8 cellular contexts compared by ENCODE assay signal in genomic region chr18:11955299-11956029, GRCh38. TPM values are rescaled to one million over a fixed set of nuclear protein-coding genes. Genes with fewer than 3 reads are reported as not detected.
DNase-seq lines count a peak whose midpoint lies in the region; ATAC-seq and TF ChIP-seq lines count a peak whose summit lies in the region.

No MANE protein-coding gene starts in this region.

- 0% methylated on average over 5 of the region's 8 CpGs for WGBS in mesenchymal stem cell

- no peak for TF ChIP-seq CTCF in AG09309 (IDR thresholded peaks at IDR 0.05; ENCODE audit: control insufficient read depth, insufficient read depth, low read depth, low read length, missing control alignments)

- H2BK5ac ChIP-seq in mesenchymal stem cell (ENCODE audit: low read depth, low read length, poor library complexity, severe bottlenecking) = peak overlapping the region; percentile 60

- H3K27ac ChIP-seq in caudate nucleus (ENCODE audit: low read depth, low read length) = peak overlapping the region; percentile 54
- H3K27ac ChIP-seq in mesenchymal stem cell (ENCODE audit: low read length, poor library complexity, severe bottlenecking) = peak overlapping the region; percentile 94

- no peaks in the 10 kb centered on the region for H3K4me1 Mint-ChIP-seq in stimulated activated memory B cell treated with anti-CD40 and anti-IgM and Interleukin-4, amounts not matched to agents 10 μg/mL and 1 μg/mL and 100 μg/mL, for 72 hours

- H3K14ac ChIP-seq in mesenchymal stem cell (ENCODE audit: low read length in 2 of 2) = no peak overlapping the region

- H3K4me3 ChIP-seq in AG09309 (ENCODE audit: control insufficient read depth, low read depth, low read length) = no peak overlapping the region
- H3K4me3 ChIP-seq in mesenchymal stem cell (ENCODE audit: insufficient read depth in 1 of 2, low read depth in 1 of 2, low read length in 2 of 2) = peak overlapping the region in 1 of 2 experiments; percentile 48

- H3K9me3 Mint-ChIP-seq in stimulated activated memory B cell treated with anti-CD40 and anti-IgM and Interleukin-4, amounts not matched to agents 10 μg/mL and 1 μg/mL and 100 μg/mL, for 72 hours = peaks cover 12% of the 10 kb centered on the region

- no peak overlapping the region for H4K8ac ChIP-seq in mesenchymal stem cell (ENCODE audit: low read length)

- H2AFZ ChIP-seq in mesenchymal stem cell (ENCODE audit: low read depth, low read length) = no peak overlapping the region

- no peaks in the 10 kb centered on the region for H3K27me3 Mint-ChIP-seq in stimulated activated memory B cell treated with anti-CD40 and anti-IgM and Interleukin-4, amounts not matched to agents 10 μg/mL and 1 μg/mL and 100 μg/mL, for 72 hours

- no peak overlapping the region for H3K23ac ChIP-seq in mesenchymal stem cell (ENCODE audit: low read length in 2 of 2)

- H3K79me1 ChIP-seq in mesenchymal stem cell (replicated peaks; ENCODE audit: low read length, poor library complexity, severe bottlenecking) = no peaks in the 10 kb centered on the region

- H3K27me3 ChIP-seq in mesenchymal stem cell (ENCODE audit: control insufficient read depth in 1 of 2, insufficient read depth in 1 of 2, low read length in 2 of 2) = no peaks in the 10 kb centered on the region

- H2BK120ac ChIP-seq in mesenchymal stem cell (ENCODE audit: low read depth, low read length) = peak overlapping the region; percentile 50

- H3K4me2 ChIP-seq in mesenchymal stem cell (ENCODE audit: low read length, poor library complexity, severe bottlenecking) = no peak overlapping the region

- H3K36me3 ChIP-seq in mesenchymal stem cell (ENCODE audit: control insufficient read depth in 1 of 2, insufficient read depth in 2 of 2, low read depth in 1 of 2, low read length in 2 of 2) = no peaks in the 10 kb centered on the region

- no peak overlapping the region for H3K27ac Mint-ChIP-seq in stimulated activated memory B cell treated with anti-CD40 and anti-IgM and Interleukin-4, amounts not matched to agents 10 μg/mL and 1 μg/mL and 100 μg/mL, for 72 hours

- no peak overlapping the region for H3K4me3 Mint-ChIP-seq in stimulated activated memory B cell treated with anti-CD40 and anti-IgM and Interleukin-4, amounts not matched to agents 10 μg/mL and 1 μg/mL and 100 μg/mL, for 72 hours

- H4K91ac ChIP-seq in mesenchymal stem cell (ENCODE audit: low read length) = no peak overlapping the region

- DNase-seq in AG09309 (ENCODE audit: low read depth) (peak; percentile 20), LHCN-M2 (ENCODE audit: low read depth) (peak; percentile 94), caudate nucleus (lab: John Stamatoyannopoulos, UW) (peak in 44 of 61 donors; percentile 0 to 57 (median 24)), mesenchymal stem cell (peak; percentile 95), NCI-H1092 treated with DMSO at 0.1 percent for 48 hours (lab: John Stamatoyannopoulos, UW) (no peak), NCI-H1436 treated with DMSO at 0.1 percent for 48 hours (lab: John Stamatoyannopoulos, UW) (no peak), HUDEP-2 (lab: John Stamatoyannopoulos, UW; ENCODE audit: unreplicated experiment in 76 of 76) (no peak)

- no peak for ATAC-seq in stimulated activated memory B cell treated with anti-CD40 and anti-IgM and Interleukin-4, amounts not matched to agents 10 μg/mL and 1 μg/mL and 100 μg/mL, for 72 hours

- peak overlapping the region in 1 of 2 experiments; percentile 20 for H3K4ac ChIP-seq in mesenchymal stem cell (ENCODE audit: low read depth in 1 of 2, low read length in 2 of 2)

- peak overlapping the region; percentile 89 for H3K9ac ChIP-seq in mesenchymal stem cell (ENCODE audit: low read length)

- H3K9me3 ChIP-seq in mesenchymal stem cell (ENCODE audit: control insufficient read depth, low read length) = peaks cover 21% of the 10 kb centered on the region

- no peak overlapping the region for H3K18ac ChIP-seq in mesenchymal stem cell (ENCODE audit: low read depth in 1 of 2, low read length in 2 of 2)

- peaks cover 6% of the 10 kb centered on the region for H3K4me1 ChIP-seq in mesenchymal stem cell (ENCODE audit: control insufficient read depth, insufficient read depth, low read depth, low read length)

- H2AK5ac ChIP-seq in mesenchymal stem cell (ENCODE audit: low read length, severe bottlenecking) = no peak overlapping the region

- no peak overlapping the region for H2BK12ac ChIP-seq in mesenchymal stem cell (ENCODE audit: low read length in 2 of 2)

- H3K36me3 Mint-ChIP-seq in stimulated activated memory B cell treated with anti-CD40 and anti-IgM and Interleukin-4, amounts not matched to agents 10 μg/mL and 1 μg/mL and 100 μg/mL, for 72 hours = peaks cover 12% of the 10 kb centered on the region

- no peak overlapping the region for H2BK15ac ChIP-seq in mesenchymal stem cell (ENCODE audit: low read depth, poor library complexity, severe bottlenecking)

RNA-seq across cellular contexts. Expression of gene IMPA2, which starts 25.8 kb away (rescaled TPM):
- total RNA-seq in LHCN-M2 (2014; rRNA removed) = 15.9 and 16.8 TPM in 2 replicates
- 15.2 TPM for polyA plus RNA-seq in LHCN-M2 (2012)
- 12.3 TPM for polyA plus RNA-seq in mesenchymal stem cell (2013, experiment 1 of 2)
- 12.2 TPM for polyA plus RNA-seq in mesenchymal stem cell (2013, experiment 2 of 2)

RNA-seq across cellular contexts. Expression of gene MPPE1, which starts 47.3 kb away (rescaled TPM):
- 28.9 and 29.0 TPM in 2 replicates for total RNA-seq in LHCN-M2 (2014; rRNA removed)
- polyA plus RNA-seq in LHCN-M2 (2012) = 15.6 TPM
- 20.5 TPM for polyA plus RNA-seq in mesenchymal stem cell (2013, experiment 1 of 2)
- 21.7 TPM for polyA plus RNA-seq in mesenchymal stem cell (2013, experiment 2 of 2)

Comparison
In these comparisons a context has a peak if more than half of its experiments do, and no peak if none do; other contexts are left out.
1. DNase-seq: peak in AG09309 (single experiment), LHCN-M2 (single experiment), caudate nucleus (44 of 61) and mesenchymal stem cell (single experiment); none in NCI-H1092 treated with DMSO at 0.1 percent for 48 hours (single experiment), NCI-H1436 treated with DMSO at 0.1 percent for 48 hours (single experiment) and HUDEP-2 (0 of 76).